Comparison of ENCODE assay signal across 13 cellular contexts in the genomic region with DNA sequence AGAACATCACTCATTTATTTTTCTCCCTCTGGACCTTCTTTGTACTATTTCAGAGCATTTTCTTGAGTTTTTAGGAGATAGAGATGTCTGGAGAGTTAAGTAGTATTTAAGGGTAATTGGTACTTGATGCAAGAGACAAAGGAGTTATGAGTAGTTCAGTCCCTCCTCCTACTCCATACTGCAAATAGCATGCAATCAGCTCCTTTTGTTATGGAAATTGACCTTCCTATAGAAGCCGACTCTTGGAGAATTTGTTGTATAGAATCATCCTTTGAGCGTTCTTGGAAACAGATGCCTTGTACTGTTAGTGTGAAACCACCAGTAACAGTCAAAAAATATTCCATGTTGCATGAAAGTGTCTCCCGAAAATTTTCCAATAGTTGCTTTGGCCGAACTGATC.
"Had no signal": no experiment of that assay in that cellular context is flagged by ENCODE, and none has a peak within 500 bp of the region (broad histone marks: within the 10 kb centered on the region; RNA-seq: fewer than 3 reads in every experiment).

No MANE protein-coding gene starts in this region.

- H3K27ac Mint-ChIP-seq: activated CD4-positive, alpha-beta T cell treated with anti-CD3 and anti-CD28 coated beads, Interleukin-2, amount 10 ng/mL, durations not matched to agents 7 days and 5 days; activated naive CD4-positive, alpha-beta T cell treated with anti-CD3 and anti-CD28 coated beads for 36 hours had no signal

- H3K27me3 ChIP-seq: cardiac muscle cell, colonic mucosa, foreskin keratinocyte had no signal

- H3K4me3 Mint-ChIP-seq: activated CD4-positive, alpha-beta T cell treated with anti-CD3 and anti-CD28 coated beads, Interleukin-2, amount 10 ng/mL, durations not matched to agents 7 days and 5 days; activated naive CD4-positive, alpha-beta T cell treated with anti-CD3 and anti-CD28 coated beads for 36 hours; stimulated activated naive CD8-positive, alpha-beta T cell treated with anti-CD3 and anti-CD28 coated beads, Interleukin-15, amount 100 ng/mL, for 72 hours had no signal

- H3K27me3 Mint-ChIP-seq: activated CD4-positive, alpha-beta T cell treated with anti-CD3 and anti-CD28 coated beads, Interleukin-2, amount 10 ng/mL, durations not matched to agents 7 days and 5 days had no signal

- H3K4me1 ChIP-seq: colonic mucosa, foreskin keratinocyte had no signal

- H3K9me3 Mint-ChIP-seq: activated CD4-positive, alpha-beta T cell treated with anti-CD3 and anti-CD28 coated beads, Interleukin-2, amount 10 ng/mL, durations not matched to agents 7 days and 5 days; activated naive CD4-positive, alpha-beta T cell treated with anti-CD3 and anti-CD28 coated beads for 36 hours; stimulated activated naive CD8-positive, alpha-beta T cell treated with anti-CD3 and anti-CD28 coated beads, Interleukin-15, amount 100 ng/mL, for 72 hours had no signal

- H3K9me3 ChIP-seq: colonic mucosa, thoracic aorta had no signal

- H3K36me3 ChIP-seq: cardiac muscle cell, colonic mucosa, thoracic aorta had no signal

- DNase-seq: activated CD4-positive, alpha-beta T cell treated with anti-CD3 and anti-CD28 coated beads, Interleukin-2, amount 10 ng/mL, durations not matched to agents 7 days and 5 days; activated CD4-positive, CD25-positive, alpha-beta regulatory T cell; activated CD8-positive, alpha-beta memory T cell treated with anti-CD3 and anti-CD28 coated beads for 24 hours; activated naive CD4-positive, alpha-beta T cell treated with anti-CD3 and anti-CD28 coated beads for 36 hours; colonic mucosa; foreskin keratinocyte; head of caudate nucleus; posterior cingulate gyrus; stimulated activated CD4-positive, alpha-beta T cell treated with anti-CD3 and anti-CD28 coated beads, Interleukin-15, amount 100 ng/mL, for 24 hours; stimulated activated CD4-positive, alpha-beta T cell treated with anti-CD3 and anti-CD28 coated beads, Interleukin-4, amount 100 ng/mL, for 24 hours; stimulated activated naive CD8-positive, alpha-beta T cell treated with anti-CD3 and anti-CD28 coated beads, Interleukin-15, amount 100 ng/mL, for 72 hours had no signal

- H3K4me1 Mint-ChIP-seq: activated CD4-positive, alpha-beta T cell treated with anti-CD3 and anti-CD28 coated beads, Interleukin-2, amount 10 ng/mL, durations not matched to agents 7 days and 5 days; stimulated activated naive CD8-positive, alpha-beta T cell treated with anti-CD3 and anti-CD28 coated beads, Interleukin-15, amount 100 ng/mL, for 72 hours had no signal

- H3K4me3 ChIP-seq: cardiac muscle cell, colonic mucosa, thoracic aorta had no signal

- H3K27ac ChIP-seq: cardiac muscle cell, colonic mucosa, foreskin keratinocyte, thoracic aorta had no signal

- ATAC-seq: foreskin keratinocyte; stimulated activated naive CD8-positive, alpha-beta T cell treated with anti-CD3 and anti-CD28 coated beads, Interleukin-15, amount 100 ng/mL, for 72 hours had no signal
